ENCODE assay signal across 8 cellular contexts in genomic region chr5:81393783-81394718, GRCh38. TPM values are rescaled to one million over a fixed set of nuclear protein-coding genes. Genes with fewer than 3 reads are reported as not detected.
DNase-seq lines count a peak whose midpoint lies in the region; ATAC-seq, FAIRE-seq and TF ChIP-seq lines count a peak whose summit lies in the region.

Gene ACOT12, minus strand, starts transcription at chr5:81394134. Its CDS starts 20 bp downstream, at chr5:81394114.

- 3% methylated on average over 49 of the region's 77 CpGs for WGBS in hepatocyte (ENCODE audit: low lambda C conversion rate, missing lambda C conversion rate)
- WGBS in small intestine, 3 donors, result 4 to 7% (median 6%) methylated on average over 53 to 77 of the region's 77 CpGs

- TF ChIP-seq CTCF in GM20000 (IDR thresholded peaks at IDR 0.05; ENCODE audit: extremely low read depth, missing control alignments) (no peak), hepatocyte (IDR thresholded peaks at IDR 0.05; ENCODE audit: poor library complexity) (no peak)

- peak; percentile 34 for DNase-seq in GM20000 (ENCODE audit: low spot score)
- peak; percentile 8 to 11 for DNase-seq in activated T-cell treated with anti-CD3 and anti-CD28 coated beads, Interleukin-2, amount 50 U/mL, for 72 hours
- DNase-seq in hepatocyte (ENCODE audit: low spot score), result peak; percentile 35
- DNase-seq in small intestine, result peak; percentile 11
- no peak for DNase-seq in NCI-H510A treated with DMSO at 0.1 percent for 48 hours (lab: John Stamatoyannopoulos, UW)
- no peak for DNase-seq in AML-193 (lab: John Stamatoyannopoulos, UW)

- H3K4me3 Mint-ChIP-seq in activated T-cell treated with anti-CD3 and anti-CD28 coated beads, Interleukin-2, amount 50 U/mL, for 72 hours, result peak within 1 kb of the TSS; percentile 66 to 75

- ATAC-seq in activated T-cell treated with anti-CD3 and anti-CD28 coated beads, Interleukin-2, amount 50 U/mL, for 72 hours (replicated peaks in 1 of 2), result peak; percentile 48 to 54
- ATAC-seq in GM18498 (IDR thresholded peaks at IDR 0.05; ENCODE audit: unreplicated experiment) (no peak), HG03342 (IDR thresholded peaks at IDR 0.05; ENCODE audit: unreplicated experiment) (no peak)

- FAIRE-seq in small intestine (lab: Jason Lieb, UNC), result no peak

- H3K9me2 ChIP-seq in hepatocyte (replicated peaks; ENCODE audit: insufficient read depth), result no peaks in the 10 kb centered on the region

- peaks cover 64% of the 10 kb centered on the region for H3K27me3 Mint-ChIP-seq in activated T-cell treated with anti-CD3 and anti-CD28 coated beads, Interleukin-2, amount 50 U/mL, for 72 hours (ENCODE audit: low read depth)

- H3K9me3 ChIP-seq in hepatocyte (ENCODE audit: low read depth), result no peaks in the 10 kb centered on the region
- H3K9me3 ChIP-seq in small intestine (ENCODE audit: control insufficient read depth, low read depth), result no peaks in the 10 kb centered on the region

- no peaks in the 10 kb centered on the region for H3K4me1 ChIP-seq in hepatocyte (ENCODE audit: insufficient read depth)
- H3K4me1 ChIP-seq in small intestine (ENCODE audit: control insufficient read depth in 2 of 2, insufficient read depth in 1 of 2, low read depth in 1 of 2, low read length in 1 of 2), result no peaks in the 10 kb centered on the region

- H3K36me3 ChIP-seq in hepatocyte (replicated peaks; ENCODE audit: insufficient read depth, low read depth), result no peaks in the 10 kb centered on the region
- H3K36me3 ChIP-seq in small intestine (ENCODE audit: control insufficient read depth in 2 of 2, insufficient read depth in 2 of 2, low read length in 2 of 2), result no peaks in the 10 kb centered on the region

- H3K4me2 ChIP-seq in hepatocyte, result peak within 1 kb of the TSS; percentile 97

- H3K36me3 Mint-ChIP-seq in activated T-cell treated with anti-CD3 and anti-CD28 coated beads, Interleukin-2, amount 50 U/mL, for 72 hours (ENCODE audit: insufficient read depth in 2 of 2), result peaks cover 0 to 2% of the 10 kb centered on the region in 2 donors

- H3K9me3 Mint-ChIP-seq in activated T-cell treated with anti-CD3 and anti-CD28 coated beads, Interleukin-2, amount 50 U/mL, for 72 hours, result no peaks in the 10 kb centered on the region

- peak within 1 kb of the TSS; percentile 78 for H2AFZ ChIP-seq in hepatocyte

- H3K27me3 ChIP-seq in hepatocyte (peaks cover 3% of the 10 kb centered on the region), small intestine (ENCODE audit: control insufficient read depth in 2 of 2, insufficient read depth in 2 of 2, low read length in 2 of 2) (peaks cover 0 to 5% of the 10 kb centered on the region in 2 donors)

- H3K4me3 ChIP-seq in hepatocyte, result peak within 1 kb of the TSS; percentile 67
- H3K4me3 ChIP-seq in small intestine (ENCODE audit: low read depth in 1 of 2, low read length in 2 of 2), result peak within 1 kb of the TSS in 1 of 2 donors; percentile 36

- H3K27ac Mint-ChIP-seq in activated T-cell treated with anti-CD3 and anti-CD28 coated beads, Interleukin-2, amount 50 U/mL, for 72 hours, result no peak within 1 kb of the TSS

- peaks cover 9% of the 10 kb centered on the region for H3K4me1 Mint-ChIP-seq in activated T-cell treated with anti-CD3 and anti-CD28 coated beads, Interleukin-2, amount 50 U/mL, for 72 hours (ENCODE audit: low read depth)

- H3K27ac ChIP-seq in hepatocyte (no peak within 1 kb of the TSS), small intestine (ENCODE audit: low read depth in 1 of 2, low read length in 1 of 2) (no peak within 1 kb of the TSS)

- no peaks in the 10 kb centered on the region for H3K79me2 ChIP-seq in hepatocyte

- H4K20me1 ChIP-seq in hepatocyte (ENCODE audit: insufficient read depth, poor library complexity, severe bottlenecking), result no peaks in the 10 kb centered on the region

RNA-seq across cellular contexts. Expression of gene ACOT12, which starts in this region (rescaled TPM):
- total RNA-seq in activated T-cell treated with anti-CD3 and anti-CD28 coated beads, Interleukin-2, amount 50 U/mL, for 72 hours, result not detected
- total RNA-seq in hepatocyte, result 9.6 and 10.2 TPM in 2 replicates
- 2.9 and 5.3 TPM in 2 replicates for polyA plus RNA-seq in hepatocyte
- polyA plus RNA-seq in small intestine, result under 1 TPM in 2 of 3 donors, not detected in 1; 0.22 to 0.31 TPM

Comparison
In these comparisons a context has a peak if more than half of its experiments do, and no peak if none do; other contexts are left out.
1. Peak in DNase-seq and ATAC-seq in activated T-cell treated with anti-CD3 and anti-CD28 coated beads, Interleukin-2, amount 50 U/mL, for 72 hours; RNA of the gene not detected or under 1 TPM.
2. Peak in DNase-seq in small intestine; RNA of the gene not detected or under 1 TPM.
3. DNase-seq: peak in GM20000 (single experiment) and hepatocyte (single experiment); none in NCI-H510A treated with DMSO at 0.1 percent for 48 hours (single experiment) and AML-193 (0 of 2).